In genomic region chrX:2967584-2967983, GRCh38 we compare ENCODE assay signal across 20 cellular contexts. TPM values are rescaled to one million over a fixed set of nuclear protein-coding genes. Genes with fewer than 3 reads are reported as not detected.
DNase-seq lines count a peak whose midpoint lies in the region; ATAC-seq and TF ChIP-seq lines count a peak whose summit lies in the region.
"Had no signal": no experiment of that assay in that cellular context is flagged by ENCODE, and none has a peak within 500 bp of the region (broad histone marks: within the 10 kb centered on the region; RNA-seq: fewer than 3 reads in every experiment).

No MANE protein-coding gene starts in this region.

- no peak for ATAC-seq in naive thymus-derived CD4-positive, alpha-beta T cell
- ATAC-seq in GM23338, result no peak
- ATAC-seq in activated CD8-positive, alpha-beta T cell treated with anti-CD3 and anti-CD28 coated beads for 36 hours, result no peak
- ATAC-seq: left ventricle myocardium superior had no signal

- POLR2A ChIA-PET in MCF 10A (lab: Yijun Ruan, JAX), result no interaction called here
- POLR2A ChIA-PET in naive thymus-derived CD4-positive, alpha-beta T cell (lab: Charles Lee), result no interaction called here
- POLR2A ChIA-PET in activated CD8-positive, alpha-beta T cell treated with anti-CD3 and anti-CD28 coated beads for 36 hours (lab: Charles Lee), result no interaction called here

- H3K4me1 ChIP-seq in mammary epithelial cell (ENCODE audit: insufficient read depth, low read length), result no peaks in the 10 kb centered on the region
- H3K4me1 ChIP-seq in naive thymus-derived CD4-positive, alpha-beta T cell (ENCODE audit: control insufficient read depth in 2 of 2, insufficient read depth in 2 of 2, low read length in 2 of 2), result no peaks in the 10 kb centered on the region
- H3K4me1 ChIP-seq in GM23338 (ENCODE audit: insufficient read depth), result peaks cover 7% of the 10 kb centered on the region; the same call in 1 of the 2 replicates

- H3K4me3 ChIP-seq in mammary epithelial cell (replicated peaks in 1 of 3; ENCODE audit: insufficient read depth in 1 of 3, low read depth in 2 of 3, low read length in 3 of 3) (no peak overlapping the region), GM23338 (no peak overlapping the region)
- peak overlapping the region; percentile 30 for H3K4me3 ChIP-seq in naive thymus-derived CD4-positive, alpha-beta T cell (ENCODE audit: low read length)

- H3K27me3 ChIP-seq in mammary epithelial cell (ENCODE audit: insufficient read depth, low read length) (no peaks in the 10 kb centered on the region), GM23338 (ENCODE audit: insufficient read depth) (no peaks in the 10 kb centered on the region)
- no peaks in the 10 kb centered on the region for H3K27me3 ChIP-seq in naive thymus-derived CD4-positive, alpha-beta T cell (ENCODE audit: control insufficient read depth in 2 of 2, insufficient read depth in 2 of 2, low read length in 2 of 2)

- TF ChIP-seq CTCF in MCF 10A (IDR thresholded peaks at IDR 0.05; ENCODE audit: unreplicated experiment) (no peak), mammary epithelial cell (conservative IDR thresholded peaks at IDR 0.05 in 1 of 2, IDR thresholded peaks at IDR 0.05 in 1 of 2; ENCODE audit: extremely low read depth in 1 of 2, insufficient read depth in 1 of 2, low read depth in 1 of 2, low read length in 2 of 2) (no peak), brain (conservative IDR thresholded peaks at IDR 0.05) (no peak), GM23338 (conservative IDR thresholded peaks at IDR 0.05; ENCODE audit: low read depth in 2 of 2) (no peak)
- TF ChIP-seq CTCF in activated CD8-positive, alpha-beta T cell treated with anti-CD3 and anti-CD28 coated beads for 36 hours (IDR thresholded peaks at IDR 0.05), result no peak

- H3K4me2 ChIP-seq in mammary epithelial cell (ENCODE audit: insufficient read depth, low read depth, low read length), result no peak overlapping the region
- no peak overlapping the region for H3K4me2 ChIP-seq in GM23338

- no peaks in the 10 kb centered on the region for H3F3A ChIP-seq in GM23338 (replicated peaks; ENCODE audit: low read depth)

- H2AFZ ChIP-seq in mammary epithelial cell (ENCODE audit: low read depth, low read length) (no peak overlapping the region), GM23338 (no peak overlapping the region)

- H3K4me3 Mint-ChIP-seq in MCF 10A (ENCODE audit: unreplicated experiment) (peak overlapping the region; percentile 59), brain (peak overlapping the region in 2 of 5 experiments; percentile 56 to 65), GM23338 (no peak overlapping the region)
- H3K4me3 Mint-ChIP-seq in naive thymus-derived CD4-positive, alpha-beta T cell, result peak overlapping the region in 6 of 10 donors; percentile 76 to 83 (median 80)
- no peak overlapping the region for H3K4me3 Mint-ChIP-seq in activated CD8-positive, alpha-beta T cell treated with anti-CD3 and anti-CD28 coated beads for 36 hours

- H3K9ac ChIP-seq in mammary epithelial cell (ENCODE audit: insufficient read depth, low read length), result no peak overlapping the region

- H3K27ac ChIP-seq in mammary epithelial cell (ENCODE audit: insufficient read depth, low read depth, low read length), result no peak overlapping the region
- no peak overlapping the region for H3K27ac ChIP-seq in naive thymus-derived CD4-positive, alpha-beta T cell (ENCODE audit: low read depth, low read length)
- no peak overlapping the region for H3K27ac ChIP-seq in GM23338 (ENCODE audit: low read depth)

- peaks cover 5% of the 10 kb centered on the region for H3K9me3 ChIP-seq in mammary epithelial cell (replicated peaks; ENCODE audit: insufficient read depth, low read length)
- H3K9me3 ChIP-seq in naive thymus-derived CD4-positive, alpha-beta T cell (ENCODE audit: control insufficient read depth in 2 of 3, low read length in 3 of 3), result no peaks in the 10 kb centered on the region

- no peaks in the 10 kb centered on the region for H3K36me3 Mint-ChIP-seq in MCF 10A (ENCODE audit: insufficient read depth, unreplicated experiment)
- H3K36me3 Mint-ChIP-seq in brain, result no peaks in the 10 kb centered on the region
- peaks cover 0 to 3% (median 0%) of the 10 kb centered on the region in 5 donors for H3K36me3 Mint-ChIP-seq in naive thymus-derived CD4-positive, alpha-beta T cell
- no peaks in the 10 kb centered on the region for H3K36me3 Mint-ChIP-seq in GM23338 (ENCODE audit: low read depth)
- H3K36me3 Mint-ChIP-seq in activated CD8-positive, alpha-beta T cell treated with anti-CD3 and anti-CD28 coated beads for 36 hours (ENCODE audit: low read depth), result no peaks in the 10 kb centered on the region
- H3K36me3 Mint-ChIP-seq: naive B cell had no signal

- H3K79me2 ChIP-seq in mammary epithelial cell (ENCODE audit: insufficient read depth, low read length), result no peaks in the 10 kb centered on the region
- no peaks in the 10 kb centered on the region for H3K79me2 ChIP-seq in GM23338 (replicated peaks; ENCODE audit: insufficient read depth)

- H3K27ac Mint-ChIP-seq in MCF 10A (ENCODE audit: low read depth, unreplicated experiment) (no peak overlapping the region), brain (peak overlapping the region in 3 of 5 experiments; percentile 63 to 68 (median 66)), GM23338 (no peak overlapping the region)
- H3K27ac Mint-ChIP-seq in naive thymus-derived CD4-positive, alpha-beta T cell, result peak overlapping the region in 1 of 9 donors; percentile 39
- H3K27ac Mint-ChIP-seq in activated CD8-positive, alpha-beta T cell treated with anti-CD3 and anti-CD28 coated beads for 36 hours, result no peak overlapping the region

- intact Hi-C loops in MCF 10A (cut with micrococcal nuclease), result no loop called here
- intact Hi-C loops in mammary epithelial cell (cut with micrococcal nuclease), result loop anchor here (10.0 kb wide), 1 partner anchor 73 kb away; no protein-coding TSS in a partner anchor
- intact Hi-C loops in naive thymus-derived CD4-positive, alpha-beta T cell (cut with micrococcal nuclease), result no loop called here
- intact Hi-C loops in activated CD8-positive, alpha-beta T cell treated with anti-CD3 and anti-CD28 coated beads for 36 hours (cut with micrococcal nuclease), result no loop called here

- BruUV-seq in MCF 10A (replicated peaks; lab: Mats Ljungman, UMichigan), result no TSS peak
- no TSS peak for BruUV-seq in mammary epithelial cell (replicated peaks; lab: Mats Ljungman, UMichigan)

- in situ Hi-C loops in mammary epithelial cell (cut with MboI; ENCODE audit: low sequenced_read_pairs in 2 of 2), result no loop called here
- in situ Hi-C loops in G401 (cut with HindIII; ENCODE audit: low sequenced_read_pairs), result no loop called here

- dilution Hi-C loops in mammary epithelial cell (cut with HindIII; ENCODE audit: low sequenced_read_pairs), result no loop called here

- no peaks in the 10 kb centered on the region for H3K9me2 ChIP-seq in GM23338 (ENCODE audit: insufficient read depth)

- WGBS in mammary epithelial cell (ENCODE audit: low coverage, missing lambda C conversion rate), result 67% methylated on average over 14 of the region's 14 CpGs

- no peaks in the 10 kb centered on the region for H3K36me3 ChIP-seq in mammary epithelial cell (ENCODE audit: insufficient read depth, low read length)
- no peaks in the 10 kb centered on the region for H3K36me3 ChIP-seq in naive thymus-derived CD4-positive, alpha-beta T cell (ENCODE audit: control insufficient read depth in 2 of 3, insufficient read depth in 3 of 3, low read length in 3 of 3)
- H3K36me3 ChIP-seq in GM23338 (ENCODE audit: insufficient read depth), result no peaks in the 10 kb centered on the region

- DNase-seq in MCF 10A (ENCODE audit: unreplicated experiment) (no peak), mammary epithelial cell (no peak), GM23338 (ENCODE audit: low spot score) (no peak), G401 (ENCODE audit: low spot score) (no peak), cerebellum (ENCODE audit: low spot score) (no peak)
- no peak for DNase-seq in naive thymus-derived CD4-positive, alpha-beta T cell
- no peak for DNase-seq in activated CD8-positive, alpha-beta T cell treated with anti-CD3 and anti-CD28 coated beads for 36 hours
- DNase-seq: ACHN; activated CD4-positive, CD25-positive, alpha-beta regulatory T cell; activated gamma-delta T cell treated with Interleukin-2 at 50 U/mL for 16 hours; effector CD4-positive, alpha-beta T cell; naive B cell; NCI-H1048; NCI-H2171; retina had no signal

- peaks cover 5% of the 10 kb centered on the region for H3K4me1 Mint-ChIP-seq in MCF 10A (ENCODE audit: insufficient read depth, unreplicated experiment)
- H3K4me1 Mint-ChIP-seq in brain, result peaks cover 22% of the 10 kb centered on the region
- H3K4me1 Mint-ChIP-seq in naive thymus-derived CD4-positive, alpha-beta T cell, result peaks cover 0 to 6% (median 2%) of the 10 kb centered on the region in 7 donors
- peaks cover 17% of the 10 kb centered on the region for H3K4me1 Mint-ChIP-seq in GM23338
- peaks cover 7% of the 10 kb centered on the region for H3K4me1 Mint-ChIP-seq in activated CD8-positive, alpha-beta T cell treated with anti-CD3 and anti-CD28 coated beads for 36 hours (ENCODE audit: low read depth)

- no peaks in the 10 kb centered on the region for H3K9me3 Mint-ChIP-seq in MCF 10A (ENCODE audit: unreplicated experiment)
- peaks cover 0 to 17% (median 0%) of the 10 kb centered on the region in 5 experiments for H3K9me3 Mint-ChIP-seq in brain
- H3K9me3 Mint-ChIP-seq in naive thymus-derived CD4-positive, alpha-beta T cell, result peaks cover 0 to 7% (median 0%) of the 10 kb centered on the region in 11 donors
- peaks cover 9% of the 10 kb centered on the region for H3K9me3 Mint-ChIP-seq in GM23338
- H3K9me3 Mint-ChIP-seq in activated CD8-positive, alpha-beta T cell treated with anti-CD3 and anti-CD28 coated beads for 36 hours, result no peaks in the 10 kb centered on the region

- peaks cover 10% of the 10 kb centered on the region for H3K27me3 Mint-ChIP-seq in MCF 10A (ENCODE audit: insufficient read depth, unreplicated experiment)
- H3K27me3 Mint-ChIP-seq in brain, result no peaks in the 10 kb centered on the region
- peaks cover 0 to 6% (median 0%) of the 10 kb centered on the region in 5 donors for H3K27me3 Mint-ChIP-seq in naive thymus-derived CD4-positive, alpha-beta T cell
- peaks cover 3% of the 10 kb centered on the region for H3K27me3 Mint-ChIP-seq in GM23338 (ENCODE audit: insufficient read depth, low read depth, poor library complexity)
- H3K27me3 Mint-ChIP-seq in activated CD8-positive, alpha-beta T cell treated with anti-CD3 and anti-CD28 coated beads for 36 hours, result no peaks in the 10 kb centered on the region

- CTCF ChIA-PET in MCF 10A (lab: Yijun Ruan, JAX), result no interaction called here
- CTCF ChIA-PET in mammary epithelial cell (lab: Charles Lee; ENCODE audit: low non-redundant PET), result no interaction called here
- CTCF ChIA-PET in naive thymus-derived CD4-positive, alpha-beta T cell (lab: Charles Lee), result no interaction called here
- CTCF ChIA-PET in activated CD8-positive, alpha-beta T cell treated with anti-CD3 and anti-CD28 coated beads for 36 hours (lab: Charles Lee), result no interaction called here

- no peaks in the 10 kb centered on the region for H4K20me1 ChIP-seq in mammary epithelial cell (ENCODE audit: insufficient read depth, low read length)
- H4K20me1 ChIP-seq in GM23338 (replicated peaks; ENCODE audit: insufficient read depth), result no peaks in the 10 kb centered on the region

RNA-seq across cellular contexts. Expression of gene ARSD, which starts 38.4 kb away (rescaled TPM):
- total RNA-seq in MCF 10A (2022), result 20.6 and 21.5 TPM in 2 replicates
- total RNA-seq in mammary epithelial cell, result 10 to 100 TPM; 16.6 to 19.5 TPM
- polyA plus RNA-seq in mammary epithelial cell, result 5.9 TPM
- 11.0 TPM for polyA minus RNA-seq in mammary epithelial cell
- 27.3 TPM for polyA plus RNA-seq in brain (ENCODE audit: insufficient read depth, low read depth, low replicate concordance)
- 1 to 10 TPM in 4 of 5 experiments, under 1 TPM in 1; 0.97 to 8.9 (median 2.0) TPM for total RNA-seq in naive thymus-derived CD4-positive, alpha-beta T cell
- 1 to 10 TPM; 1.0 to 2.4 TPM for polyA plus RNA-seq in naive thymus-derived CD4-positive, alpha-beta T cell
- 1.7 and 2.1 TPM in 2 replicates for total RNA-seq in GM23338 (2014; rRNA removed; shearing (Covaris generic))
- polyA plus RNA-seq in GM23338 (2016; fragmentation: Nextera tagmentation; extraction: Ambion mirVana), result 0.90 and 1.3 TPM in 2 replicates
- 0.06 TPM in 1 of 2 replicates, not detected in the other for total RNA-seq in G401 (2014; rRNA removed; shearing (Covaris generic))
- total RNA-seq in cerebellum, result 22.0 TPM
- 1 to 10 TPM in 1 of 2 experiments, under 1 TPM in 1; 0.98 to 1.2 TPM for total RNA-seq in activated CD8-positive, alpha-beta T cell treated with anti-CD3 and anti-CD28 coated beads for 36 hours

RNA-seq across cellular contexts. Expression of gene ARSH, which starts 38.8 kb away (rescaled TPM):
- total RNA-seq in MCF 10A (2022) (not detected in 2 replicates), mammary epithelial cell (not detected), cerebellum (not detected)
- polyA plus RNA-seq in mammary epithelial cell (not detected), brain (ENCODE audit: insufficient read depth, low read depth, low replicate concordance) (not detected), GM23338 (2016; fragmentation: Nextera tagmentation; extraction: Ambion mirVana) (not detected in 2 replicates)
- not detected for polyA minus RNA-seq in mammary epithelial cell
- not detected for total RNA-seq in naive thymus-derived CD4-positive, alpha-beta T cell
- not detected for polyA plus RNA-seq in naive thymus-derived CD4-positive, alpha-beta T cell
- not detected in 2 replicates for total RNA-seq in GM23338 (2014; rRNA removed; shearing (Covaris generic))
- total RNA-seq in G401 (2014; rRNA removed; shearing (Covaris generic)), result not detected in 2 replicates
- not detected for total RNA-seq in activated CD8-positive, alpha-beta T cell treated with anti-CD3 and anti-CD28 coated beads for 36 hours
- total RNA-seq: IMR-90; left ventricle myocardium superior; T-helper 1 cell treated with Interleukin-12 subunit alpha and Interleukin-12 subunit beta and Interleukin-4 antibody, amounts not matched to agents 30 ng/mL and 1 ng/mL, for 36 hours; temporal lobe had no signal
- polyA plus RNA-seq: IMR-90 had no signal

Comparison
In these comparisons a context has a peak if more than half of its experiments do, and no peak if none do; other contexts are left out.
1. H3K27ac Mint-ChIP-seq: peak in brain (3 of 5); none in MCF 10A (single experiment), GM23338 (single experiment) and activated CD8-positive, alpha-beta T cell treated with anti-CD3 and anti-CD28 coated beads for 36 hours (single experiment).
2. H3K4me3 Mint-ChIP-seq: peak in MCF 10A (single experiment) and naive thymus-derived CD4-positive, alpha-beta T cell (6 of 10); none in GM23338 (single experiment) and activated CD8-positive, alpha-beta T cell treated with anti-CD3 and anti-CD28 coated beads for 36 hours (single experiment).